Comparison of ENCODE assay signal across 20 cellular contexts in genomic region chr10:110392121-110392859, GRCh38.
DNase-seq lines count a peak whose midpoint lies in the region; ATAC-seq, FAIRE-seq and TF ChIP-seq lines count a peak whose summit lies in the region.
"Had no signal": no experiment of that assay in that cellular context is flagged by ENCODE, and none has a peak within 500 bp of the region (broad histone marks: within the 10 kb centered on the region; RNA-seq: fewer than 3 reads in every experiment).

No MANE protein-coding gene starts in this region.

- no peak overlapping the region for H3K9ac ChIP-seq in KMS-11
- H3K9ac ChIP-seq in H1 (replicated peaks in 1 of 4; ENCODE audit: extremely low read depth in 1 of 4, low read depth in 3 of 4, low read length in 3 of 4): 0 out of 7 replicates have a peak overlapping the region, but pooled peaks of 1 of the 4 experiments have one; percentile 7
- H3K9ac ChIP-seq in neuronal stem cell (ENCODE audit: low read depth, low read length, poor library complexity): no peak overlapping the region

- no peak overlapping the region for H3K4me3 ChIP-seq in CD4-positive, CD25-positive, alpha-beta regulatory T cell (ENCODE audit: low read depth, low read length)
- no peak overlapping the region for H3K4me3 ChIP-seq in KMS-11 (IDR thresholded peaks at IDR 0.05; ENCODE audit: insufficient read depth, low read depth, low read length)
- no peak overlapping the region for H3K4me3 ChIP-seq in H1 (ENCODE audit: extremely low read depth in 1 of 4, insufficient read depth in 2 of 4, low read depth in 3 of 4, low read length in 4 of 4)
- no peak overlapping the region for H3K4me3 ChIP-seq in neuronal stem cell (ENCODE audit: low read length in 2 of 2)
- H3K4me3 ChIP-seq: gastroesophageal sphincter, lower lobe of right lung, SK-N-MC had no signal

- H3K4me2 ChIP-seq in KMS-11 (peak overlapping the region; percentile 22; the same call in 1 of the 2 replicates), H1 (ENCODE audit: insufficient read depth in 1 of 2, low read depth in 2 of 2, low read length in 2 of 2) (peak overlapping the region in 1 of 2 experiments; percentile 21; a peak in 1 of 4 replicates), neuronal stem cell (ENCODE audit: insufficient read depth, low read length, poor library complexity, severe bottlenecking) (no peak overlapping the region)

- H3K23me2 ChIP-seq in H1 (ENCODE audit: low read depth, low read length): no peaks in the 10 kb centered on the region

- peaks cover 0 to 1% (median 0%) of the 10 kb centered on the region in 7 donors for H3K9me3 Mint-ChIP-seq in CD4-positive, CD25-positive, alpha-beta regulatory T cell
- no peaks in the 10 kb centered on the region for H3K9me3 Mint-ChIP-seq in activated CD8-positive, alpha-beta T cell treated with anti-CD3 and anti-CD28 coated beads, Interleukin-2, amount 10 ng/mL, durations not matched to agents 7 days and 5 days (ENCODE audit: insufficient read depth)

- no peak for ATAC-seq in CD4-positive, CD25-positive, alpha-beta regulatory T cell (ENCODE audit: low read depth in 2 of 2)
- ATAC-seq in GM21360 (IDR thresholded peaks at IDR 0.05; ENCODE audit: unreplicated experiment): no peak
- ATAC-seq in activated CD8-positive, alpha-beta T cell treated with anti-CD3 and anti-CD28 coated beads, Interleukin-2, amount 10 ng/mL, durations not matched to agents 7 days and 5 days: no peak
- ATAC-seq: gastroesophageal sphincter, HepG2 had no signal

- no peak overlapping the region for H3K4me3 Mint-ChIP-seq in CD4-positive, CD25-positive, alpha-beta regulatory T cell
- H3K4me3 Mint-ChIP-seq in activated CD8-positive, alpha-beta T cell treated with anti-CD3 and anti-CD28 coated beads, Interleukin-2, amount 10 ng/mL, durations not matched to agents 7 days and 5 days: no peak overlapping the region
- H3K4me3 Mint-ChIP-seq: CD14-positive monocyte had no signal

- no peak overlapping the region for H3K27ac ChIP-seq in CD4-positive, CD25-positive, alpha-beta regulatory T cell (ENCODE audit: insufficient read depth, low read length, poor library complexity, severe bottlenecking)
- no peak overlapping the region for H3K27ac ChIP-seq in KMS-11
- no peak overlapping the region for H3K27ac ChIP-seq in H1 (ENCODE audit: low read depth, low read length)
- no peak overlapping the region for H3K27ac ChIP-seq in neuronal stem cell (replicated peaks; ENCODE audit: low read length)
- H3K27ac ChIP-seq: gastroesophageal sphincter, lower lobe of right lung, SK-N-MC had no signal

- no peaks in the 10 kb centered on the region for H3K79me1 ChIP-seq in H1 (ENCODE audit: low read depth, low read length)
- H3K79me1 ChIP-seq in neuronal stem cell (ENCODE audit: low read depth, low read length): no peaks in the 10 kb centered on the region

- no peak overlapping the region for H2BK120ac ChIP-seq in H1 (replicated peaks; ENCODE audit: low read depth, low read length)
- no peak overlapping the region for H2BK120ac ChIP-seq in neuronal stem cell (ENCODE audit: low read depth, low read length)

- POLR2A ChIA-PET in H1 (lab: Charles Lee; ENCODE audit: partially characterized antibody): interaction anchor here (1.3 to 1.7 kb wide), 2 partner anchors 105 to 106 kb away, joined by 4 read pairs; no protein-coding TSS in a partner anchor
- POLR2A ChIA-PET in activated CD8-positive, alpha-beta T cell treated with anti-CD3 and anti-CD28 coated beads, Interleukin-2, amount 10 ng/mL, durations not matched to agents 7 days and 5 days (lab: Charles Lee): no interaction called here

- no peak overlapping the region for H3K56ac ChIP-seq in H1 (replicated peaks; ENCODE audit: insufficient read length, low read depth, low read length)

- no peak for DNase-seq in CD4-positive, CD25-positive, alpha-beta regulatory T cell
- DNase-seq in H1 (ENCODE audit: low read depth in 1 of 2, low spot score in 2 of 2) (no peak), neuronal stem cell (ENCODE audit: low spot score) (no peak)
- DNase-seq in activated CD4-positive, CD25-positive, alpha-beta regulatory T cell treated with anti-CD3 and anti-CD28 coated beads, Interleukin-2, amount 50 U/mL, for 72 hours: no peak
- no peak for DNase-seq in activated CD8-positive, alpha-beta T cell treated with anti-CD3 and anti-CD28 coated beads, Interleukin-2, amount 10 ng/mL, durations not matched to agents 7 days and 5 days
- DNase-seq: activated CD4-positive, alpha-beta T cell treated with anti-CD3 and anti-CD28 coated beads, Interleukin-2, amount 50 U/mL, for 48 hours; activated effector memory CD4-positive, alpha-beta T cell treated with Interleukin-2 at 50 U/mL for 16 hours; DMS79 treated with DMSO at 0.1 percent for 48 hours; lower lobe of right lung; MM.1S; NCI-H2029 treated with DMSO at 0.1 percent for 48 hours; NCI-H510A; stimulated activated CD4-positive, alpha-beta T cell treated with anti-CD3 and anti-CD28 coated beads, Interleukin-4, amount 100 ng/mL, for 4 hours; T1000 had no signal

- CTCF ChIA-PET in H1 (lab: Charles Lee; ENCODE audit: partially characterized antibody): interaction anchor here (0.7 to 4.5 kb wide), 14 partner anchors 10 to 163 kb away, joined by 3 to 20 read pairs (median 4); no protein-coding TSS in a partner anchor
- CTCF ChIA-PET in activated CD8-positive, alpha-beta T cell treated with anti-CD3 and anti-CD28 coated beads, Interleukin-2, amount 10 ng/mL, durations not matched to agents 7 days and 5 days (lab: Charles Lee): interaction anchor here (1.1 kb wide), 2 partner anchors 14 to 37 kb away, joined by 4 read pairs; no protein-coding TSS in a partner anchor

- peak overlapping the region in 2 of 3 donors; percentile 20 to 26 for H3K27ac Mint-ChIP-seq in CD4-positive, CD25-positive, alpha-beta regulatory T cell
- no peak overlapping the region for H3K27ac Mint-ChIP-seq in activated CD8-positive, alpha-beta T cell treated with anti-CD3 and anti-CD28 coated beads, Interleukin-2, amount 10 ng/mL, durations not matched to agents 7 days and 5 days

- no peaks in the 10 kb centered on the region for H3K79me2 ChIP-seq in KMS-11 (ENCODE audit: insufficient read depth, low read depth)
- no peaks in the 10 kb centered on the region for H3K79me2 ChIP-seq in H1 (ENCODE audit: control insufficient read depth in 1 of 2, insufficient read depth in 2 of 2, low read length in 2 of 2)

- H3K14ac ChIP-seq in H1 (ENCODE audit: insufficient read length) (no peak overlapping the region), neuronal stem cell (ENCODE audit: low read length) (no peak overlapping the region)

- H3K9me3 ChIP-seq in CD4-positive, CD25-positive, alpha-beta regulatory T cell (ENCODE audit: control insufficient read depth in 2 of 2, low read length in 2 of 2): no peaks in the 10 kb centered on the region
- H3K9me3 ChIP-seq in H1 (ENCODE audit: insufficient read depth in 2 of 2, low read depth in 1 of 2, low read length in 1 of 2) (no peaks in the 10 kb centered on the region), neuronal stem cell (replicated peaks in 1 of 2; ENCODE audit: control insufficient read depth in 2 of 2, insufficient read depth in 1 of 2, low read depth in 1 of 2, low read length in 2 of 2) (no peaks in the 10 kb centered on the region)
- H3K9me3 ChIP-seq: gastroesophageal sphincter, lower lobe of right lung had no signal

- H3K27me3 ChIP-seq in CD4-positive, CD25-positive, alpha-beta regulatory T cell (ENCODE audit: control insufficient read depth, insufficient read depth, low read length): no peaks in the 10 kb centered on the region
- H3K27me3 ChIP-seq in KMS-11 (ENCODE audit: insufficient read depth, low read depth) (no peaks in the 10 kb centered on the region), H1 (replicated peaks in 1 of 4; ENCODE audit: control insufficient read depth in 3 of 4, extremely low read depth in 1 of 4, insufficient read depth in 3 of 4, low read length in 3 of 4) (0 out of 7 replicates have a peak, but pooled peaks cover 0 to 2% (median 0%) of the 10 kb centered on the region in 4 experiments), neuronal stem cell (ENCODE audit: control insufficient read depth in 3 of 3, insufficient read depth in 3 of 3, low read depth in 1 of 3, low read length in 3 of 3) (peaks cover 0 to 11% (median 0%) of the 10 kb centered on the region in 3 experiments)

- H3K4me1 ChIP-seq in CD4-positive, CD25-positive, alpha-beta regulatory T cell (ENCODE audit: control insufficient read depth, insufficient read depth, low read length, poor library complexity, severe bottlenecking): peaks cover 13% of the 10 kb centered on the region
- H3K4me1 ChIP-seq in KMS-11 (ENCODE audit: low read depth, poor library complexity, severe bottlenecking) (peaks cover 95% of the 10 kb centered on the region), H1 (replicated peaks in 1 of 4; ENCODE audit: control insufficient read depth in 3 of 4, insufficient read depth in 4 of 4, low read length in 3 of 4) (peaks cover 0 to 12% (median 8%) of the 10 kb centered on the region in 4 experiments; a peak in 6 of 7 replicates), neuronal stem cell (ENCODE audit: control insufficient read depth in 2 of 2, insufficient read depth in 1 of 2, low read depth in 1 of 2, low read length in 2 of 2) (peaks cover 0 to 14% of the 10 kb centered on the region in 2 donors)

- H3K18ac ChIP-seq in H1 (ENCODE audit: extremely low read depth, low read length): peak overlapping the region; percentile 66
- H3K18ac ChIP-seq in neuronal stem cell (ENCODE audit: low read length): peak overlapping the region; percentile 78

- H3K4me1 Mint-ChIP-seq in CD4-positive, CD25-positive, alpha-beta regulatory T cell: peaks cover 0 to 22% (median 11%) of the 10 kb centered on the region in 4 donors
- H3K4me1 Mint-ChIP-seq in activated CD8-positive, alpha-beta T cell treated with anti-CD3 and anti-CD28 coated beads, Interleukin-2, amount 10 ng/mL, durations not matched to agents 7 days and 5 days (ENCODE audit: low read depth): peaks cover 32% of the 10 kb centered on the region

- H2AFZ ChIP-seq in KMS-11 (ENCODE audit: low read depth): no peak overlapping the region; the same call in 1 of the 2 replicates
- H2AFZ ChIP-seq in H1 (ENCODE audit: low read length): peak overlapping the region; percentile 98
- H2AFZ ChIP-seq in neuronal stem cell (ENCODE audit: low read length): peak overlapping the region; percentile 45

- peak overlapping the region; percentile 65; the same call in 1 of the 2 replicates for H2BK15ac ChIP-seq in H1 (ENCODE audit: low read length)
- peak overlapping the region; percentile 71 for H2BK15ac ChIP-seq in neuronal stem cell (ENCODE audit: low read length)

- no peak overlapping the region for H3K23ac ChIP-seq in H1 (ENCODE audit: insufficient read length)
- H3K23ac ChIP-seq in neuronal stem cell (ENCODE audit: low read depth, low read length, poor library complexity): no peak overlapping the region

- H4K5ac ChIP-seq in H1 (ENCODE audit: insufficient read length, low read depth, low read length): no peak overlapping the region

- H2BK5ac ChIP-seq in H1 (ENCODE audit: low read depth, low read length): 0 out of 2 replicates have a peak overlapping the region, but pooled peaks have one; percentile 44
- H2BK5ac ChIP-seq in neuronal stem cell (ENCODE audit: low read length): peak overlapping the region; percentile 67

- TF ChIP-seq CTCF in KMS-11 (conservative IDR thresholded peaks at IDR 0.05; ENCODE audit: low read depth, low read length) (no peak), H1 (IDR thresholded peaks at IDR 0.05; ENCODE audit: control extremely low read depth in 1 of 3, insufficient read depth in 1 of 3, low read depth in 1 of 3, low read length in 3 of 3) (no peak)

- no peak for FAIRE-seq in H1 (lab: Jason Lieb, UNC)
- FAIRE-seq: HepG2 had no signal

- no peak for TF ChIP-seq EP300 in H1 (IDR thresholded peaks at IDR 0.05; ENCODE audit: borderline replicate concordance in 1 of 2, low read depth in 2 of 2, low read length in 2 of 2)

- WGBS in H1 (ENCODE audit: extremely low coverage in 1 of 2, insufficient coverage in 1 of 2, insufficient read length in 1 of 2, insufficient replicate concordance in 2 of 2, low coverage in 1 of 2, low lambda C conversion rate in 2 of 2, missing lambda C conversion rate in 1 of 2), 2 experiments: 78% methylated on average over 7 of the region's 7 CpGs; no CpG with 5 or more reads in 1 of the 2 experiments
- WGBS in neuronal stem cell (ENCODE audit: extremely low coverage in 2 of 2, insufficient read length in 2 of 2, insufficient replicate concordance in 1 of 2), 2 donors: no CpG with 5 or more reads among the region's 7 CpGs

- no peak for TF ChIP-seq POLR2A in H1 (IDR thresholded peaks at IDR 0.05; ENCODE audit: control extremely low read depth in 1 of 2, low read depth in 2 of 2, low read length in 2 of 2)

- H3K36me3 Mint-ChIP-seq in CD4-positive, CD25-positive, alpha-beta regulatory T cell: no peaks in the 10 kb centered on the region
- H3K36me3 Mint-ChIP-seq in activated CD8-positive, alpha-beta T cell treated with anti-CD3 and anti-CD28 coated beads, Interleukin-2, amount 10 ng/mL, durations not matched to agents 7 days and 5 days (ENCODE audit: low read depth): no peaks in the 10 kb centered on the region
- H3K36me3 Mint-ChIP-seq: CD14-positive monocyte had no signal

- H4K20me1 ChIP-seq in KMS-11 (ENCODE audit: insufficient read depth) (no peaks in the 10 kb centered on the region), H1 (replicated peaks in 1 of 2; ENCODE audit: control insufficient read depth in 1 of 2, insufficient read depth in 2 of 2, low read length in 2 of 2) (no peaks in the 10 kb centered on the region)

- H3K4ac ChIP-seq in H1 (replicated peaks; ENCODE audit: insufficient read length, low read depth, low read length) (no peak overlapping the region), neuronal stem cell (ENCODE audit: low read length) (no peak overlapping the region)

- no peaks in the 10 kb centered on the region for H3K27me3 Mint-ChIP-seq in CD4-positive, CD25-positive, alpha-beta regulatory T cell
- H3K27me3 Mint-ChIP-seq in activated CD8-positive, alpha-beta T cell treated with anti-CD3 and anti-CD28 coated beads, Interleukin-2, amount 10 ng/mL, durations not matched to agents 7 days and 5 days (ENCODE audit: low read depth): no peaks in the 10 kb centered on the region

- no peak overlapping the region for H4K8ac ChIP-seq in H1 (ENCODE audit: extremely low read depth, insufficient read depth, low read length)
- no peak overlapping the region for H4K8ac ChIP-seq in neuronal stem cell (ENCODE audit: low read depth, low read length)

- peak overlapping the region; percentile 80; the same call in 1 of the 2 replicates for H2BK20ac ChIP-seq in H1 (ENCODE audit: low read length)

- H4K91ac ChIP-seq in H1 (replicated peaks; ENCODE audit: insufficient read length, low read length): peak overlapping the region; percentile 52
- H4K91ac ChIP-seq in neuronal stem cell (ENCODE audit: low read depth, low read length, poor library complexity): no peak overlapping the region

- no peaks in the 10 kb centered on the region for H3K36me3 ChIP-seq in CD4-positive, CD25-positive, alpha-beta regulatory T cell (ENCODE audit: control insufficient read depth, insufficient read depth, low read length)
- H3K36me3 ChIP-seq in KMS-11 (ENCODE audit: insufficient read depth) (no peaks in the 10 kb centered on the region), H1 (ENCODE audit: control insufficient read depth in 2 of 4, insufficient read depth in 4 of 4, low read length in 3 of 4) (no peaks in the 10 kb centered on the region), neuronal stem cell (replicated peaks in 1 of 2; ENCODE audit: control insufficient read depth in 2 of 2, insufficient read depth in 2 of 2, low read length in 2 of 2) (no peaks in the 10 kb centered on the region)
- H3K36me3 ChIP-seq: gastroesophageal sphincter, lower lobe of right lung had no signal

- H2AK5ac ChIP-seq in H1 (ENCODE audit: low read depth, low read length) (no peak overlapping the region), neuronal stem cell (ENCODE audit: low read depth, low read length) (peak overlapping the region; percentile 41)

- peak overlapping the region; percentile 86; the same call in 1 of the 2 replicates for H2BK12ac ChIP-seq in H1 (ENCODE audit: low read depth, low read length)
- peak overlapping the region; percentile 78 for H2BK12ac ChIP-seq in neuronal stem cell (ENCODE audit: low read length)

- no peak for TF ChIP-seq RAD21 in H1 (IDR thresholded peaks at IDR 0.05 in 1 of 2, conservative IDR thresholded peaks at IDR 0.05 in 1 of 2; ENCODE audit: low read depth in 2 of 2, low read length in 2 of 2)
